ENCODE assay signal across 8 cellular contexts in genomic region chr16:77190190-77190477, GRCh38. TPM values are rescaled to one million over a fixed set of nuclear protein-coding genes. Genes with fewer than 3 reads are reported as not detected.
DNase-seq lines count a peak whose midpoint lies in the region; ATAC-seq, FAIRE-seq and TF ChIP-seq lines count a peak whose summit lies in the region.

No MANE protein-coding gene starts in this region.

- no peak overlapping the region for H3K27ac Mint-ChIP-seq in endothelial cell (ENCODE audit: unreplicated experiment)

- H3K36me3 Mint-ChIP-seq in endothelial cell (ENCODE audit: low read depth, unreplicated experiment), result peaks cover 21% of the 10 kb centered on the region

- no peaks in the 10 kb centered on the region for H3K9me3 Mint-ChIP-seq in endothelial cell (ENCODE audit: unreplicated experiment)

- ATAC-seq in GM21381 (IDR thresholded peaks at IDR 0.05; ENCODE audit: unreplicated experiment) (no peak), HG02678 (IDR thresholded peaks at IDR 0.05; ENCODE audit: unreplicated experiment) (no peak)

- DNase-seq in GM19239 (ENCODE audit: insufficient read length, low spot score), result no peak
- peak; percentile 48 for DNase-seq in NCI-H2171 (lab: John Stamatoyannopoulos, UW)
- DNase-seq in endothelial cell (ENCODE audit: low spot score), result no peak
- peak; percentile 16 for DNase-seq in pons (ENCODE audit: low spot score)
- no peak for DNase-seq in RPMI8226
- no peak for DNase-seq in globus pallidus (ENCODE audit: low spot score)

- peak; percentile 4 for FAIRE-seq in GM19239 (lab: Jason Lieb, UNC)

- H3K4me1 Mint-ChIP-seq in endothelial cell (ENCODE audit: unreplicated experiment), result peaks cover 21% of the 10 kb centered on the region

- peak overlapping the region; percentile 94 for H3K4me3 Mint-ChIP-seq in endothelial cell (ENCODE audit: unreplicated experiment)

- no peak for TF ChIP-seq CTCF in endothelial cell (IDR thresholded peaks at IDR 0.05; ENCODE audit: unreplicated experiment)

- peaks cover 7% of the 10 kb centered on the region for H3K27me3 Mint-ChIP-seq in endothelial cell (ENCODE audit: unreplicated experiment)

RNA-seq across cellular contexts. Expression of gene MON1B, which starts 0.9 kb away (rescaled TPM):
- 35.6 TPM for total RNA-seq in endothelial cell (ENCODE audit: unreplicated experiment)

RNA-seq across cellular contexts. Expression of gene SYCE1L, which starts 9.1 kb away (rescaled TPM):
- 2.5 TPM for total RNA-seq in endothelial cell (ENCODE audit: unreplicated experiment)

Comparison
In these comparisons a context has a peak if more than half of its experiments do, and no peak if none do; other contexts are left out.
1. DNase-seq: peak in NCI-H2171 (single experiment) and pons (single experiment); none in GM19239 (single experiment), endothelial cell (single experiment), RPMI8226 (single experiment) and globus pallidus (single experiment).